Comparison of ENCODE assay signal across 30 cellular contexts in genomic region chr11:32348502-32348901, GRCh38.
"Had no signal": no experiment of that assay in that cellular context is flagged by ENCODE, and none has a peak within 500 bp of the region (broad histone marks: within the 10 kb centered on the region; RNA-seq: fewer than 3 reads in every experiment).

No MANE protein-coding gene starts in this region.

- DNase-seq: cerebellar nuclear complex; cortex of kidney; dorsolateral prefrontal cortex; effector CD4-positive, alpha-beta T cell; foreskin melanocyte; glutamatergic neuron; heart right ventricle; hippocampal formation; immature natural killer cell; islet precursor cell; kidney glomerular epithelial cell; left colon; left ventricle myocardium superior; lower lobe of right lung; midbrain; naive thymus-derived CD4-positive, alpha-beta T cell; occipital lobe; pancreas; right lobe of liver; small intestine; stimulated activated CD4-positive, alpha-beta T cell treated with anti-CD3 and anti-CD28 coated beads, Interleukin-12 subunit alpha, Interleukin-12 subunit beta, amount 100 ng/mL, for 4 hours; stimulated activated CD4-positive, alpha-beta T cell treated with anti-CD3 and anti-CD28 coated beads, Interleukin-1b, Interleukin-23, amount 100 ng/mL, for 48 hours; stimulated activated CD4-positive, alpha-beta T cell treated with anti-CD3 and anti-CD28 coated beads, Interleukin-4, amount 100 ng/mL, for 24 hours; stimulated activated naive CD4-positive, alpha-beta T cell treated with Interleukin-2 at 50 U/mL for 16 hours; stomach; thyroid gland; trophoblast cell had no signal

- H3K27ac Mint-ChIP-seq: immature natural killer cell; stimulated activated effector memory CD8-positive, alpha-beta T cell treated with anti-CD3 and anti-CD28 coated beads, Interleukin-12 subunit alpha, Interleukin-12 subunit beta, amount 100 ng/mL, for 72 hours had no signal

- H3K27me3 ChIP-seq: esophagus muscularis mucosa, pancreas, right lobe of liver, stomach, thyroid gland had no signal

- H3K4me3 Mint-ChIP-seq: immature natural killer cell; naive thymus-derived CD4-positive, alpha-beta T cell; stimulated activated effector memory CD8-positive, alpha-beta T cell treated with anti-CD3 and anti-CD28 coated beads, Interleukin-12 subunit alpha, Interleukin-12 subunit beta, amount 100 ng/mL, for 72 hours had no signal

- H3K9me3 Mint-ChIP-seq: naive thymus-derived CD4-positive, alpha-beta T cell; stimulated activated effector memory CD8-positive, alpha-beta T cell treated with anti-CD3 and anti-CD28 coated beads, Interleukin-12 subunit alpha, Interleukin-12 subunit beta, amount 100 ng/mL, for 72 hours had no signal

- H3K36me3 ChIP-seq: esophagus muscularis mucosa, heart right ventricle, lower lobe of right lung, pancreas, right lobe of liver, stomach, thyroid gland had no signal

- H3K4me1 Mint-ChIP-seq: stimulated activated effector memory CD8-positive, alpha-beta T cell treated with anti-CD3 and anti-CD28 coated beads, Interleukin-12 subunit alpha, Interleukin-12 subunit beta, amount 100 ng/mL, for 72 hours had no signal

- H3K4me1 ChIP-seq: esophagus muscularis mucosa, heart right ventricle, lower lobe of right lung, pancreas, right lobe of liver, stomach, thyroid gland had no signal

- H3K4me3 ChIP-seq: dorsolateral prefrontal cortex, esophagus muscularis mucosa, heart right ventricle, lower lobe of right lung, pancreas, right lobe of liver, stomach, thyroid gland had no signal

- H3K9me3 ChIP-seq: esophagus muscularis mucosa, heart right ventricle, lower lobe of right lung, pancreas, right lobe of liver, stomach, thyroid gland had no signal

- H3K36me3 Mint-ChIP-seq: immature natural killer cell; naive thymus-derived CD4-positive, alpha-beta T cell; stimulated activated effector memory CD8-positive, alpha-beta T cell treated with anti-CD3 and anti-CD28 coated beads, Interleukin-12 subunit alpha, Interleukin-12 subunit beta, amount 100 ng/mL, for 72 hours had no signal

- ATAC-seq: heart right ventricle; left colon; left ventricle myocardium superior; lower lobe of right lung; naive thymus-derived CD4-positive, alpha-beta T cell; pancreas; right lobe of liver; stimulated activated effector memory CD8-positive, alpha-beta T cell treated with anti-CD3 and anti-CD28 coated beads, Interleukin-12 subunit alpha, Interleukin-12 subunit beta, amount 100 ng/mL, for 72 hours had no signal

- H3K27ac ChIP-seq: dorsolateral prefrontal cortex, epithelial cell of prostate, esophagus muscularis mucosa, heart right ventricle, lower lobe of right lung, pancreas, right lobe of liver, stomach, thyroid gland had no signal
